ENCODE assay signal across 8 cellular contexts in the genomic region with DNA sequence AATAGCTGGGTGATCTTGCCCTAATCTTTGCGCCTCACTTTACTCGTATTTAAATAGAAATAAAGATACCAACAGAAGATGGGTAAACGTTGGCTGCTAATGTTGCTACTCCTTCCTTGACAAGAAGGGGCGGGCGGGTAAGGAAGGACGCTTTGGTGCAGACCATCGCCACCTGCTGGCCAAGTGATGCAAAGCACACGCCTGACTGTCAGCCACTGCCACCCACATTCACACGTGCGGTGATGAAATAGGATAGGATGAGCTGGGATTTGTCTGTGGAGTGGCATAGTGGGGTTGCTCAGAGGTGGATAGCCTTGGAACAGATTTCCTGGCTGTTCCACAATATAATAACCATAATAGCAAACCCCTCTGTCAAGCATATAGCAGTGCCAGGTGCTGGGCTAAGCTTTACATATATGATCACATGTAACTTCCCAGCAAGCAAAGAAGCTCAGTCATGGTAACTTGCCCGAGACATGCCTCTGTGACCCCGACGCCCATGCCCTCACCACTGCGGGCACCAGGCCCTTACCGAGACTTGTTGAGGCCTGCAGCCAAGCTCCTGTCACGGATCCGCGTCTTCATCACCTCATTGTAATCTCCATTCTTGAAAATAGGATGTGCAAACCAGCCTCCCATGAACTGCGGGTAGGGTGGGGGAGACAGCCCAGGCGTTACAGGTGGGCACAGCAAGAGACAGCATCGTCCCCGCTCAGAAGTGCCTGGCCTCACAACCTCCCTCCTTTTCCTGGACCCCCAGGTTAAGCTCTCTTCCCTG.
DNase-seq lines count a peak whose midpoint lies in the region; ATAC-seq, FAIRE-seq and TF ChIP-seq lines count a peak whose summit lies in the region.

No MANE protein-coding gene starts in this region.

- FAIRE-seq in TTC549 (lab: Jason Lieb, UNC), result peak; percentile 54

- DNase-seq in NCI-H2081 (lab: John Stamatoyannopoulos, UW) (peak; percentile 62 to 73), astrocyte of the spinal cord (ENCODE audit: low read depth, low spot score) (peak; percentile 69), iPS DF 19.7 (ENCODE audit: low read depth, low spot score) (peak; percentile 45)
- DNase-seq in stimulated activated CD4-positive, alpha-beta T cell treated with anti-CD3 and anti-CD28 coated beads, Interleukin-12 subunit alpha, Interleukin-12 subunit beta, amount 100 ng/mL, for 4 hours, result peak; percentile 76

- TF ChIP-seq POLR2A in GM18505 (IDR thresholded peaks at IDR 0.05; ENCODE audit: borderline replicate concordance, extremely low read depth, insufficient read depth, insufficient read length), result no peak

- in situ Hi-C loops in astrocyte of the spinal cord (cut with HindIII; ENCODE audit: low sequenced_read_pairs), result no loop called here

- ATAC-seq in GM18505 (IDR thresholded peaks at IDR 0.05; ENCODE audit: unreplicated experiment) (peak; percentile 69), HG02970 (IDR thresholded peaks at IDR 0.05; ENCODE audit: low FRiP score, unreplicated experiment) (peak; percentile 56), GM21576 (IDR thresholded peaks at IDR 0.05; ENCODE audit: unreplicated experiment) (no peak)

- H3K4me3 ChIP-seq in astrocyte of the spinal cord (ENCODE audit: low read depth, low read length), result no peak overlapping the region

- peak; percentile 97 for TF ChIP-seq CTCF in astrocyte of the spinal cord (IDR thresholded peaks at IDR 0.05; ENCODE audit: low read depth, low read length)
